ENCODE assay signal across 30 cellular contexts in genomic region chr10:122481296-122482056, GRCh38. TPM values are rescaled to one million over a fixed set of nuclear protein-coding genes. Genes with fewer than 3 reads are reported as not detected.
"Had no signal": no experiment of that assay in that cellular context is flagged by ENCODE, and none has a peak within 500 bp of the region (broad histone marks: within the 10 kb centered on the region; RNA-seq: fewer than 3 reads in every experiment).

No MANE protein-coding gene starts in this region.

- DNase-seq: activated CD4-positive, alpha-beta T cell treated with anti-CD3 and anti-CD28 coated beads for 4 hours; activated CD8-positive, alpha-beta memory T cell treated with anti-CD3 and anti-CD28 coated beads, Interleukin-2, amount 50 U/mL, for 48 hours; activated CD8-positive, alpha-beta T cell treated with anti-CD3 and anti-CD28 coated beads, Interleukin-2, amount 10 ng/mL, durations not matched to agents 7 days and 5 days; activated effector memory CD4-positive, alpha-beta T cell treated with Interleukin-2 at 50 U/mL for 16 hours; activated naive CD4-positive, alpha-beta T cell; activated T-cell treated with anti-CD3 and anti-CD28 coated beads, Interleukin-2, amount 50 U/mL, for 24 hours; body of pancreas; IMR-90; KG1; NCI-H1092 treated with DMSO at 0.1 percent for 48 hours; NCI-H1417 treated with DMSO at 0.1 percent for 48 hours; NCI-H1694; NCI-H2029; NCI-H2107; NCI-H2171 treated with DMSO at 0.1 percent for 48 hours; NCI-H226; NCI-H526; NCI-H82; SHP77 treated with DMSO at 0.1 percent for 48 hours had no signal

- H3K36me3 Mint-ChIP-seq: activated naive CD4-positive, alpha-beta T cell treated with anti-CD3 and anti-CD28 coated beads, Interleukin-2, amount 50 U/mL, for 24 hours had no signal

- H3K4me3 ChIP-seq: ascending aorta, body of pancreas, cardiac muscle cell had no signal

- H3K9me3 Mint-ChIP-seq: activated naive CD4-positive, alpha-beta T cell treated with anti-CD3 and anti-CD28 coated beads, Interleukin-2, amount 50 U/mL, for 24 hours; activated T-helper 1 cell treated with anti-CD3 and anti-CD28 coated beads, Interleukin-12 subunit alpha, Interleukin-12 subunit beta, Interleukin-2, Interleukin-4 antibody, amounts not matched to agents 30 ng/mL and 10 ng/mL and 1 ng/mL, durations not matched to agents 14 hours and 24 hours and 36 hours; T-helper 1 cell treated with Interleukin-12 subunit alpha and Interleukin-12 subunit beta and Interleukin-4 antibody, amounts not matched to agents 30 μg/mL and 1 μg/mL, for 36 hours had no signal

- H3K4me1 Mint-ChIP-seq: activated naive CD4-positive, alpha-beta T cell treated with anti-CD3 and anti-CD28 coated beads, Interleukin-2, amount 50 U/mL, for 24 hours had no signal

- H3K27ac Mint-ChIP-seq: activated CD8-positive, alpha-beta T cell treated with anti-CD3 and anti-CD28 coated beads, Interleukin-2, amount 10 ng/mL, durations not matched to agents 7 days and 5 days; activated naive CD4-positive, alpha-beta T cell treated with anti-CD3 and anti-CD28 coated beads, Interleukin-2, amount 50 U/mL, for 24 hours; activated T-cell treated with anti-CD3 and anti-CD28 coated beads, Interleukin-2, amount 50 U/mL, for 24 hours; activated T-helper 1 cell treated with anti-CD3 and anti-CD28 coated beads, Interleukin-12 subunit alpha, Interleukin-12 subunit beta, Interleukin-2, Interleukin-4 antibody, amounts not matched to agents 30 ng/mL and 10 ng/mL and 1 ng/mL, durations not matched to agents 14 hours and 24 hours and 36 hours; T-helper 1 cell treated with Interleukin-12 subunit alpha and Interleukin-12 subunit beta and Interleukin-4 antibody, amounts not matched to agents 30 μg/mL and 1 μg/mL, for 36 hours had no signal

- H3K36me3 ChIP-seq: ascending aorta, cardiac muscle cell had no signal

- H3K4me3 Mint-ChIP-seq: activated CD8-positive, alpha-beta T cell treated with anti-CD3 and anti-CD28 coated beads, Interleukin-2, amount 10 ng/mL, durations not matched to agents 7 days and 5 days; activated naive CD4-positive, alpha-beta T cell treated with anti-CD3 and anti-CD28 coated beads, Interleukin-2, amount 50 U/mL, for 24 hours; activated T-cell treated with anti-CD3 and anti-CD28 coated beads, Interleukin-2, amount 50 U/mL, for 24 hours; activated T-helper 1 cell treated with anti-CD3 and anti-CD28 coated beads, Interleukin-12 subunit alpha, Interleukin-12 subunit beta, Interleukin-2, Interleukin-4 antibody, amounts not matched to agents 30 ng/mL and 10 ng/mL and 1 ng/mL, durations not matched to agents 14 hours and 24 hours and 36 hours; T-helper 1 cell treated with Interleukin-12 subunit alpha and Interleukin-12 subunit beta and Interleukin-4 antibody, amounts not matched to agents 30 μg/mL and 1 μg/mL, for 36 hours had no signal

- H3K27me3 ChIP-seq: ascending aorta, body of pancreas, cardiac muscle cell had no signal

- H3K27ac ChIP-seq: ascending aorta, body of pancreas, cardiac muscle cell had no signal

- ATAC-seq: activated CD4-positive, CD25-positive, alpha-beta regulatory T cell treated with anti-CD3 and anti-CD28 coated beads, Interleukin-2, amount 50 U/mL, for 24 hours; activated CD8-positive, alpha-beta T cell treated with anti-CD3 and anti-CD28 coated beads, Interleukin-2, amount 10 ng/mL, durations not matched to agents 7 days and 5 days; body of pancreas had no signal

- H3K4me1 ChIP-seq: body of pancreas had no signal

- H3K9me3 ChIP-seq: ascending aorta, body of pancreas had no signal

RNA-seq across cellular contexts. Expression of gene HTRA1, which starts 20.1 kb away (rescaled TPM):
- total RNA-seq: activated CD8-positive, alpha-beta T cell treated with anti-CD3 and anti-CD28 coated beads, Interleukin-2, amount 10 ng/mL, durations not matched to agents 7 days and 5 days; activated T-helper 1 cell treated with anti-CD3 and anti-CD28 coated beads, Interleukin-12 subunit alpha, Interleukin-12 subunit beta, Interleukin-2, Interleukin-4 antibody, amounts not matched to agents 30 ng/mL and 10 ng/mL and 1 ng/mL, durations not matched to agents 14 hours and 24 hours and 36 hours; OCI-LY7 had no signal

RNA-seq across cellular contexts. Expression of gene ARMS2, which starts 27.0 kb away (rescaled TPM):
- total RNA-seq: activated CD8-positive, alpha-beta T cell treated with anti-CD3 and anti-CD28 coated beads, Interleukin-2, amount 10 ng/mL, durations not matched to agents 7 days and 5 days; activated T-helper 1 cell treated with anti-CD3 and anti-CD28 coated beads, Interleukin-12 subunit alpha, Interleukin-12 subunit beta, Interleukin-2, Interleukin-4 antibody, amounts not matched to agents 30 ng/mL and 10 ng/mL and 1 ng/mL, durations not matched to agents 14 hours and 24 hours and 36 hours; ascending aorta; body of pancreas; cardiac muscle cell; IMR-90; LHCN-M2; M059J; NCI-H460; OCI-LY7; SK-MEL-5 had no signal
- polyA plus RNA-seq: cardiac muscle cell, IMR-90 had no signal
